In the genomic region with DNA sequence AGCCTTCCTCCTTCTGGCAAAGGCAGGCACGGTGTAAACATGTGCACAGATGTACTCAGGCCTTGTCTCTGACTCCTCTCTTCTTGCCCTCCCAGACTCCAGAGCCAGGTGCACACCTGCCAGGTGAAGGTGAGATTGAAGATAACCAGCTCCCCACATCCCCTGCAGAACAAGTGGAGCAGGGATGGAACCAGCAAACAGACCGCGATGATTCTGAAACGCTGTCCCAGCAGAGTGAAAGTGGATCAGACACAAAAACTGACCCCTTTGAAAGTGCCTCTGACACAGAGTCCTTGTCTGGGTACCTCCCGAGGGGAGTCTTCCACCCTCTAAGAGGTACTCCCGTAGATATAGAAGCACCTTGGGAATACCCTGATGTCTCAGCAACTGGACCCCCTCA, we compare ENCODE assay signal across 33 cellular contexts.
"Had no signal": no experiment of that assay in that cellular context is flagged by ENCODE, and none has a peak within 500 bp of the region (broad histone marks: within the 10 kb centered on the region; RNA-seq: fewer than 3 reads in every experiment).

No MANE protein-coding gene starts in this region.

- H3K27me3 ChIP-seq: body of pancreas, pancreas, thyroid gland had no signal

- H3K4me1 ChIP-seq: pancreas, psoas muscle, sigmoid colon had no signal

- DNase-seq: activated CD4-positive, alpha-beta memory T cell treated with anti-CD3 and anti-CD28 coated beads for 36 hours; activated CD4-positive, alpha-beta T cell treated with anti-CD3 and anti-CD28 coated beads, Interleukin-2, amount 10 ng/mL, durations not matched to agents 24 days and 14 days; activated CD4-positive, CD25-positive, alpha-beta regulatory T cell treated with anti-CD3 and anti-CD28 coated beads, Interleukin-2, amount 50 U/mL, for 72 hours; activated CD8-positive, alpha-beta memory T cell treated with anti-CD3 and anti-CD28 coated beads, Interleukin-2, amount 10 ng/mL, durations not matched to agents 7 days and 5 days; activated naive CD4-positive, alpha-beta T cell treated with Interleukin-2 at 50 U/mL for 16 hours; activated T-cell treated with anti-CD3 and anti-CD28 coated beads, Interleukin-2, amount 50 U/mL, for 48 hours; aorta; body of pancreas; dorsolateral prefrontal cortex; effector memory CD4-positive, alpha-beta T cell; left ventricle myocardium superior; mammary epithelial cell; naive B cell; nucleus accumbens; pancreas; psoas muscle; sigmoid colon; stimulated activated CD4-positive, alpha-beta T cell treated with anti-CD3 and anti-CD28 coated beads, Interleukin-1b, Interleukin-23, amount 100 ng/mL, for 48 hours; stimulated activated CD4-positive, alpha-beta T cell treated with anti-CD3 and anti-CD28 coated beads, Interleukin-4, amount 100 ng/mL, for 4 hours; stimulated activated CD8-positive, alpha-beta memory T cell treated with anti-CD3 and anti-CD28 coated beads, Interleukin-4, amount 100 ng/mL, for 48 hours; stimulated activated naive CD8-positive, alpha-beta T cell treated with anti-CD3 and anti-CD28 coated beads, Interleukin-15, amount 100 ng/mL, for 72 hours; substantia nigra; SW 1271; T-helper 9 cell; thyroid gland had no signal

- H3K36me3 ChIP-seq: pancreas, sigmoid colon, thyroid gland had no signal

- H3K27ac ChIP-seq: body of pancreas, coronary artery, dorsolateral prefrontal cortex, pancreas, psoas muscle, sigmoid colon, thyroid gland had no signal

- H3K36me3 Mint-ChIP-seq: activated CD4-positive, alpha-beta memory T cell treated with anti-CD3 and anti-CD28 coated beads for 36 hours; activated CD8-positive, alpha-beta memory T cell treated with anti-CD3 and anti-CD28 coated beads, Interleukin-2, amount 10 ng/mL, durations not matched to agents 7 days and 5 days; activated naive CD8-positive, alpha-beta T cell; mesothelial cell of epicardium; naive B cell; stimulated activated memory B cell treated with anti-CD40 and anti-IgM and Interleukin-4, amounts not matched to agents 10 μg/mL and 1 μg/mL and 100 μg/mL, for 72 hours had no signal

- ATAC-seq: activated CD8-positive, alpha-beta memory T cell treated with anti-CD3 and anti-CD28 coated beads, Interleukin-2, amount 10 ng/mL, durations not matched to agents 7 days and 5 days; body of pancreas; esophagus mucosa; left ventricle myocardium superior; pancreas; psoas muscle; stimulated activated memory B cell treated with anti-CD40 and anti-IgM and Interleukin-4, amounts not matched to agents 10 μg/mL and 1 μg/mL and 100 μg/mL, for 72 hours; stimulated activated naive CD8-positive, alpha-beta T cell treated with anti-CD3 and anti-CD28 coated beads, Interleukin-15, amount 100 ng/mL, for 72 hours had no signal

- H3K27ac Mint-ChIP-seq: activated CD4-positive, alpha-beta memory T cell treated with anti-CD3 and anti-CD28 coated beads for 36 hours; activated CD4-positive, alpha-beta T cell treated with anti-CD3 and anti-CD28 coated beads, Interleukin-2, amount 10 ng/mL, durations not matched to agents 24 days and 14 days; activated CD8-positive, alpha-beta memory T cell treated with anti-CD3 and anti-CD28 coated beads, Interleukin-2, amount 10 ng/mL, durations not matched to agents 7 days and 5 days; activated naive CD8-positive, alpha-beta T cell; mesothelial cell of epicardium; naive B cell; stimulated activated memory B cell treated with anti-CD40 and anti-IgM and Interleukin-4, amounts not matched to agents 10 μg/mL and 1 μg/mL and 100 μg/mL, for 72 hours; T-helper 1 cell treated with Interleukin-12 subunit alpha and Interleukin-12 subunit beta and Interleukin-4 antibody, amounts not matched to agents 30 μg/mL and 1 μg/mL, for 36 hours had no signal

- H3K4me1 Mint-ChIP-seq: activated CD4-positive, alpha-beta T cell treated with anti-CD3 and anti-CD28 coated beads, Interleukin-2, amount 10 ng/mL, durations not matched to agents 24 days and 14 days; activated CD8-positive, alpha-beta memory T cell treated with anti-CD3 and anti-CD28 coated beads, Interleukin-2, amount 10 ng/mL, durations not matched to agents 7 days and 5 days; naive B cell; stimulated activated naive CD8-positive, alpha-beta T cell treated with anti-CD3 and anti-CD28 coated beads, Interleukin-15, amount 100 ng/mL, for 72 hours had no signal

- H3K9me3 ChIP-seq: body of pancreas, pancreas, psoas muscle, sigmoid colon, thyroid gland had no signal

- H3K9me3 Mint-ChIP-seq: activated CD4-positive, alpha-beta memory T cell treated with anti-CD3 and anti-CD28 coated beads for 36 hours; activated CD4-positive, alpha-beta T cell treated with anti-CD3 and anti-CD28 coated beads, Interleukin-2, amount 10 ng/mL, durations not matched to agents 24 days and 14 days; mesothelial cell of epicardium; neural crest cell; stimulated activated memory B cell treated with anti-CD40 and anti-IgM and Interleukin-4, amounts not matched to agents 10 μg/mL and 1 μg/mL and 100 μg/mL, for 72 hours; stimulated activated naive CD8-positive, alpha-beta T cell treated with anti-CD3 and anti-CD28 coated beads, Interleukin-15, amount 100 ng/mL, for 72 hours; T-helper 1 cell treated with Interleukin-12 subunit alpha and Interleukin-12 subunit beta and Interleukin-4 antibody, amounts not matched to agents 30 μg/mL and 1 μg/mL, for 36 hours had no signal

- H3K4me3 Mint-ChIP-seq: activated CD4-positive, alpha-beta memory T cell treated with anti-CD3 and anti-CD28 coated beads for 36 hours; activated CD4-positive, alpha-beta T cell treated with anti-CD3 and anti-CD28 coated beads, Interleukin-2, amount 10 ng/mL, durations not matched to agents 24 days and 14 days; activated CD8-positive, alpha-beta memory T cell treated with anti-CD3 and anti-CD28 coated beads, Interleukin-2, amount 10 ng/mL, durations not matched to agents 7 days and 5 days; activated naive CD8-positive, alpha-beta T cell; mesothelial cell of epicardium; naive B cell; neural crest cell; stimulated activated memory B cell treated with anti-CD40 and anti-IgM and Interleukin-4, amounts not matched to agents 10 μg/mL and 1 μg/mL and 100 μg/mL, for 72 hours; stimulated activated naive CD8-positive, alpha-beta T cell treated with anti-CD3 and anti-CD28 coated beads, Interleukin-15, amount 100 ng/mL, for 72 hours; T-helper 1 cell treated with Interleukin-12 subunit alpha and Interleukin-12 subunit beta and Interleukin-4 antibody, amounts not matched to agents 30 μg/mL and 1 μg/mL, for 36 hours had no signal

- H3K4me3 ChIP-seq: body of pancreas, coronary artery, dorsolateral prefrontal cortex, pancreas, psoas muscle, sigmoid colon, smooth muscle cell, thyroid gland had no signal
